Comparison of ENCODE assay signal across 2 cellular contexts in the genomic region with DNA sequence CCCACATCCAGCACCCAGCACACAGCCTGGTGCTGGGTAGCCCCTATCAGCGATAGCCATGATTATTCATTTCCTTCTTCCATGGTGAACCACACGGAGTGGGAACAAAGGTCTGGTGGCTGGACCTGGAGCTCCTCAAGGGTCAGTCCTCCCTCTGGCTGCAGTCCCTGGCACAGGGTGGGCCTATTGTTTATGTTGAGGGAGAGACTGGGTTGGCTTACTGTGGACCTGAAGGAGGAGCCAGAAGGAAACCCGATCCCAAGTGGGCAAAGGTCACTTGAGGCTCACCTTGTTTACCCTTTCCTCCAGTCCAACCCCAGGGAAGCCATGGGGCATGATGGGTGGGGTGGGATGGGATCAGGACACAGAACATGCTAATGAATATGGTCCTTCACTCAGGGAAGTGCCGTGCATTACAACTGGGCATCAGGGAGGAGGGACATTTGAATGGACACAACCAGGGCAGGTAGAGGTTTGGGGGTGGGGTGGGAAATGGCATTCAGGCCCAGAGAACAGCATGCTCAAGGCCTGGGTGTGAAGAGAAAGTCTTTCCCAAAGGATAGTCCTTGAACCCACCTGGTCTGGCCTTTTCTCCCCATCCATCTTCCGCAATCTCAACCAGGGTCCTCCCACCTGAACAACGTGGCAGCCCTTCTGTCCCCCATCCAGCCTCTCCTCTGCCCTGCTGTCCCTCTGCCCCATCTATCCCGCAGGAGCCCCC.
TF ChIP-seq lines count a peak whose summit lies in the region.

No MANE protein-coding gene starts in this region.

TF ChIP-seq in SK-N-SH, 30 proteins besides CTCF, POLR2A, EP300 and RAD21 (continued from another document):
- TF ChIP-seq GATA2 (CRISPR knock-in tag; IDR thresholded peaks at IDR 0.05), result no peak
- TF ChIP-seq, protein P1, sequence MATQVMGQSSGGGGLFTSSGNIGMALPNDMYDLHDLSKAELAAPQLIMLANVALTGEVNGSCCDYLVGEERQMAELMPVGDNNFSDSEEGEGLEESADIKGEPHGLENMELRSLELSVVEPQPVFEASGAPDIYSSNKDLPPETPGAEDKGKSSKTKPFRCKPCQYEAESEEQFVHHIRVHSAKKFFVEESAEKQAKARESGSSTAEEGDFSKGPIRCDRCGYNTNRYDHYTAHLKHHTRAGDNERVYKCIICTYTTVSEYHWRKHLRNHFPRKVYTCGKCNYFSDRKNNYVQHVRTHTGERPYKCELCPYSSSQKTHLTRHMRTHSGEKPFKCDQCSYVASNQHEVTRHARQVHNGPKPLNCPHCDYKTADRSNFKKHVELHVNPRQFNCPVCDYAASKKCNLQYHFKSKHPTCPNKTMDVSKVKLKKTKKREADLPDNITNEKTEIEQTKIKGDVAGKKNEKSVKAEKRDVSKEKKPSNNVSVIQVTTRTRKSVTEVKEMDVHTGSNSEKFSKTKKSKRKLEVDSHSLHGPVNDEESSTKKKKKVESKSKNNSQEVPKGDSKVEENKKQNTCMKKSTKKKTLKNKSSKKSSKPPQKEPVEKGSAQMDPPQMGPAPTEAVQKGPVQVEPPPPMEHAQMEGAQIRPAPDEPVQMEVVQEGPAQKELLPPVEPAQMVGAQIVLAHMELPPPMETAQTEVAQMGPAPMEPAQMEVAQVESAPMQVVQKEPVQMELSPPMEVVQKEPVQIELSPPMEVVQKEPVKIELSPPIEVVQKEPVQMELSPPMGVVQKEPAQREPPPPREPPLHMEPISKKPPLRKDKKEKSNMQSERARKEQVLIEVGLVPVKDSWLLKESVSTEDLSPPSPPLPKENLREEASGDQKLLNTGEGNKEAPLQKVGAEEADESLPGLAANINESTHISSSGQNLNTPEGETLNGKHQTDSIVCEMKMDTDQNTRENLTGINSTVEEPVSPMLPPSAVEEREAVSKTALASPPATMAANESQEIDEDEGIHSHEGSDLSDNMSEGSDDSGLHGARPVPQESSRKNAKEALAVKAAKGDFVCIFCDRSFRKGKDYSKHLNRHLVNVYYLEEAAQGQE (IDR thresholded peaks at IDR 0.05; ENCODE audit: low read depth, low read length), result no peak
- no peak for TF ChIP-seq RCOR1 (IDR thresholded peaks at IDR 0.05; ENCODE audit: low read length)
- TF ChIP-seq, protein P2, sequence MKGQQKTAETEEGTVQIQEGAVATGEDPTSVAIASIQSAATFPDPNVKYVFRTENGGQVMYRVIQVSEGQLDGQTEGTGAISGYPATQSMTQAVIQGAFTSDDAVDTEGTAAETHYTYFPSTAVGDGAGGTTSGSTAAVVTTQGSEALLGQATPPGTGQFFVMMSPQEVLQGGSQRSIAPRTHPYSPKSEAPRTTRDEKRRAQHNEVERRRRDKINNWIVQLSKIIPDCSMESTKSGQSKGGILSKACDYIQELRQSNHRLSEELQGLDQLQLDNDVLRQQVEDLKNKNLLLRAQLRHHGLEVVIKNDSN (IDR thresholded peaks at IDR 0.05; ENCODE audit: borderline replicate concordance, low read depth), result no peak
- TF ChIP-seq, protein P3, sequence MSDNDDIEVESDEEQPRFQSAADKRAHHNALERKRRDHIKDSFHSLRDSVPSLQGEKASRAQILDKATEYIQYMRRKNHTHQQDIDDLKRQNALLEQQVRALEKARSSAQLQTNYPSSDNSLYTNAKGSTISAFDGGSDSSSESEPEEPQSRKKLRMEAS (IDR thresholded peaks at IDR 0.05; ENCODE audit: low read depth), result no peak
- no peak for TF ChIP-seq FOSL2 (IDR thresholded peaks at IDR 0.05; ENCODE audit: borderline replicate concordance, low read depth)
- no peak for TF ChIP-seq SIN3A (IDR thresholded peaks at IDR 0.05; ENCODE audit: borderline replicate concordance, low read depth, low read length)
- no peak for TF ChIP-seq TEAD4 (IDR thresholded peaks at IDR 0.05; ENCODE audit: borderline replicate concordance, insufficient read depth)
- TF ChIP-seq MXI1 (IDR thresholded peaks at IDR 0.05; ENCODE audit: low read depth, low read length), result no peak
- TF ChIP-seq JUND (IDR thresholded peaks at IDR 0.05), result no peak
- TF ChIP-seq FOXM1 (IDR thresholded peaks at IDR 0.05; ENCODE audit: low read depth), result no peak

TF ChIP-seq in SK-N-SH treated with all-trans-retinoic acid at 6 μM for 48 hours, 23 proteins besides CTCF, POLR2A, EP300 and RAD21 (continued from another document):
- TF ChIP-seq, protein P4, sequence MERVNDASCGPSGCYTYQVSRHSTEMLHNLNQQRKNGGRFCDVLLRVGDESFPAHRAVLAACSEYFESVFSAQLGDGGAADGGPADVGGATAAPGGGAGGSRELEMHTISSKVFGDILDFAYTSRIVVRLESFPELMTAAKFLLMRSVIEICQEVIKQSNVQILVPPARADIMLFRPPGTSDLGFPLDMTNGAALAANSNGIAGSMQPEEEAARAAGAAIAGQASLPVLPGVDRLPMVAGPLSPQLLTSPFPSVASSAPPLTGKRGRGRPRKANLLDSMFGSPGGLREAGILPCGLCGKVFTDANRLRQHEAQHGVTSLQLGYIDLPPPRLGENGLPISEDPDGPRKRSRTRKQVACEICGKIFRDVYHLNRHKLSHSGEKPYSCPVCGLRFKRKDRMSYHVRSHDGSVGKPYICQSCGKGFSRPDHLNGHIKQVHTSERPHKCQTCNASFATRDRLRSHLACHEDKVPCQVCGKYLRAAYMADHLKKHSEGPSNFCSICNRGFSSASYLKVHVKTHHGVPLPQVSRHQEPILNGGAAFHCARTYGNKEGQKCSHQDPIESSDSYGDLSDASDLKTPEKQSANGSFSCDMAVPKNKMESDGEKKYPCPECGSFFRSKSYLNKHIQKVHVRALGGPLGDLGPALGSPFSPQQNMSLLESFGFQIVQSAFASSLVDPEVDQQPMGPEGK (CRISPR knock-in tag; IDR thresholded peaks at IDR 0.05; ENCODE audit: borderline replicate concordance), result no peak
- TF ChIP-seq PPARA (CRISPR knock-in tag; IDR thresholded peaks at IDR 0.05; ENCODE audit: borderline replicate concordance) (no peak), SNAI2 (CRISPR knock-in tag; IDR thresholded peaks at IDR 0.05) (no peak)
- TF ChIP-seq, protein P5, sequence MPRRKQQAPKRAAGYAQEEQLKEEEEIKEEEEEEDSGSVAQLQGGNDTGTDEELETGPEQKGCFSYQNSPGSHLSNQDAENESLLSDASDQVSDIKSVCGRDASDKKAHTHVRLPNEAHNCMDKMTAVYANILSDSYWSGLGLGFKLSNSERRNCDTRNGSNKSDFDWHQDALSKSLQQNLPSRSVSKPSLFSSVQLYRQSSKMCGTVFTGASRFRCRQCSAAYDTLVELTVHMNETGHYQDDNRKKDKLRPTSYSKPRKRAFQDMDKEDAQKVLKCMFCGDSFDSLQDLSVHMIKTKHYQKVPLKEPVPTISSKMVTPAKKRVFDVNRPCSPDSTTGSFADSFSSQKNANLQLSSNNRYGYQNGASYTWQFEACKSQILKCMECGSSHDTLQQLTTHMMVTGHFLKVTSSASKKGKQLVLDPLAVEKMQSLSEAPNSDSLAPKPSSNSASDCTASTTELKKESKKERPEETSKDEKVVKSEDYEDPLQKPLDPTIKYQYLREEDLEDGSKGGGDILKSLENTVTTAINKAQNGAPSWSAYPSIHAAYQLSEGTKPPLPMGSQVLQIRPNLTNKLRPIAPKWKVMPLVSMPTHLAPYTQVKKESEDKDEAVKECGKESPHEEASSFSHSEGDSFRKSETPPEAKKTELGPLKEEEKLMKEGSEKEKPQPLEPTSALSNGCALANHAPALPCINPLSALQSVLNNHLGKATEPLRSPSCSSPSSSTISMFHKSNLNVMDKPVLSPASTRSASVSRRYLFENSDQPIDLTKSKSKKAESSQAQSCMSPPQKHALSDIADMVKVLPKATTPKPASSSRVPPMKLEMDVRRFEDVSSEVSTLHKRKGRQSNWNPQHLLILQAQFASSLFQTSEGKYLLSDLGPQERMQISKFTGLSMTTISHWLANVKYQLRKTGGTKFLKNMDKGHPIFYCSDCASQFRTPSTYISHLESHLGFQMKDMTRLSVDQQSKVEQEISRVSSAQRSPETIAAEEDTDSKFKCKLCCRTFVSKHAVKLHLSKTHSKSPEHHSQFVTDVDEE (CRISPR knock-in tag; IDR thresholded peaks at IDR 0.05), result no peak
TF ChIP-seq in SK-N-SH treated with all-trans-retinoic acid at 6 μM for 48 hours: peak in this region for 0.
